ENCODE assay signal across 9 cellular contexts in the genomic region with DNA sequence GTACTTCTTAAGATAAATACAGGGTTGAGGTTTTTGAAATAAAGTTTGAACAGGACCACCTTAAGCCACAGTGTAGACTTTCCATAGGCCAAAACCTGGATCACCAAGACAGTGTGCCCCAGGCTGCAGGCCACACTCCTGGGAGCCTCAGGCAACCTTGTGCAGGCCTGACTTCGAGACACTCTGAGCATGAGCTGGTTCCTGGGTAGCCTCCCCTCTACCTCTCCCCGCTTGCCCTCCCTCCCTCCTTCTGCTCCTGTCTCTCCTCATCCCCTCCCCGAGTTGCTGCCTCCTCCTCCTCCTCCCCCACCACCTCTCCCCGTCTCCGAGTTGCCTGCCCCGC. TPM values are rescaled to one million over a fixed set of nuclear protein-coding genes. Genes with fewer than 3 reads are reported as not detected.
DNase-seq lines count a peak whose midpoint lies in the region; ATAC-seq, FAIRE-seq and TF ChIP-seq lines count a peak whose summit lies in the region.
"Had no signal": no experiment of that assay in that cellular context is flagged by ENCODE, and none has a peak within 500 bp of the region (broad histone marks: within the 10 kb centered on the region; RNA-seq: fewer than 3 reads in every experiment).

No MANE protein-coding gene starts in this region.

- in situ Hi-C loops in K562 (cut with MboI), result no loop called here

- no peak overlapping the region for H3K4me3 ChIP-seq in K562

- peak overlapping the region; percentile 48 for H3K4me3 Mint-ChIP-seq in mesothelial cell of epicardium

- no peak for TF ChIP-seq RAD21 in K562 (CRISPR knock-in tag; conservative IDR thresholded peaks at IDR 0.05 in 1 of 2, IDR thresholded peaks at IDR 0.05 in 1 of 2)

- WGBS in K562 (ENCODE audit: insufficient coverage, low coverage, missing lambda C conversion rate), result 0% methylated on average over 1 of the region's 6 CpGs

- TF ChIP-seq CTCF in K562 (IDR thresholded peaks at IDR 0.05 in 2 of 3, conservative IDR thresholded peaks at IDR 0.05 in 1 of 3; ENCODE audit: insufficient read depth in 2 of 3, low read depth in 1 of 3, low read length in 3 of 3) (no peak), mesothelial cell of epicardium (IDR thresholded peaks at IDR 0.05; ENCODE audit: unreplicated experiment) (no peak)

- intact Hi-C loops in K562 (cut with micrococcal nuclease), result no loop called here

- no peaks in the 10 kb centered on the region for H3K36me3 ChIP-seq in K562 (ENCODE audit: control insufficient read depth, insufficient read depth, low read length)

- no peak for TF ChIP-seq EP300 in K562 (IDR thresholded peaks at IDR 0.05; ENCODE audit: low read length)

- H3K79me2 ChIP-seq in K562 (ENCODE audit: control insufficient read depth, insufficient read depth, low read length), result no peaks in the 10 kb centered on the region

- H3K27ac ChIP-seq in K562 (ENCODE audit: extremely low read depth, low read depth, low read length), result peak overlapping the region; percentile 32; the same call in 2 of the 3 replicates

- H3K27me3 ChIP-seq in K562 (ENCODE audit: control insufficient read depth in 2 of 2, insufficient read depth in 2 of 2, low read length in 2 of 2), result no peaks in the 10 kb centered on the region

- peaks cover 17 to 18% of the 10 kb centered on the region in 2 experiments for H3K4me1 ChIP-seq in K562 (replicated peaks in 1 of 2; ENCODE audit: control insufficient read depth in 2 of 2, insufficient read depth in 2 of 2, low read length in 2 of 2)

- peak overlapping the region in 1 of 2 experiments; percentile 76; a peak in 1 of 4 replicates for H3K9ac ChIP-seq in K562 (ENCODE audit: insufficient read depth in 1 of 2, low read depth in 2 of 2, low read length in 2 of 2)

- peak overlapping the region; percentile 50 for H3K4me2 ChIP-seq in K562 (ENCODE audit: insufficient read depth, low read length)

- DNase-seq in K562 (ENCODE audit: extremely low read depth in 1 of 4, low spot score in 3 of 4) (no peak), mesothelial cell of epicardium (ENCODE audit: low spot score in 2 of 2, unreplicated experiment in 2 of 2) (no peak), NCI-H1417 (lab: John Stamatoyannopoulos, UW) (no peak), NCI-H345 treated with DMSO at 0.1 percent for 48 hours (lab: John Stamatoyannopoulos, UW; ENCODE audit: unreplicated experiment) (no peak), GOT3 (lab: John Stamatoyannopoulos, UW) (no peak), putamen (ENCODE audit: low spot score) (no peak)

- H4K20me1 ChIP-seq in K562 (replicated peaks; ENCODE audit: control insufficient read depth, insufficient read depth, low read length), result no peaks in the 10 kb centered on the region

- no TSS peak for BruUV-seq in K562 (replicated peaks; lab: Mats Ljungman, UMichigan)

- peak overlapping the region; percentile 55 for H3K27ac Mint-ChIP-seq in mesothelial cell of epicardium

- H2AFZ ChIP-seq in K562 (ENCODE audit: low read depth, low read length), result peak overlapping the region; percentile 64

- no peaks in the 10 kb centered on the region for H3K36me3 Mint-ChIP-seq in mesothelial cell of epicardium

- TF ChIP-seq POLR2A in GM18505 (IDR thresholded peaks at IDR 0.05; ENCODE audit: borderline replicate concordance, extremely low read depth, insufficient read depth, insufficient read length) (no peak), K562 (conservative IDR thresholded peaks at IDR 0.05) (no peak)

- POLR2A ChIA-PET in K562 (lab: Yijun Ruan, JAX), result interaction anchor here (0.6 to 1.4 kb wide), 3 partner anchors 19 to 120 kb away, joined by 3 to 5 read pairs (median 4); no protein-coding TSS in a partner anchor

- peak; percentile 69 for FAIRE-seq in K562 (lab: Jason Lieb, UNC)

- ATAC-seq in GM18505 (IDR thresholded peaks at IDR 0.05; ENCODE audit: unreplicated experiment), result peak; percentile 14
- peak; percentile 15 for ATAC-seq in HG03139 (IDR thresholded peaks at IDR 0.05; ENCODE audit: unreplicated experiment)
- peak; percentile 71 for ATAC-seq in K562

- H3K9me3 Mint-ChIP-seq in mesothelial cell of epicardium, result peaks cover 3% of the 10 kb centered on the region

- H3K27me3 Mint-ChIP-seq in mesothelial cell of epicardium (ENCODE audit: low read depth), result no peaks in the 10 kb centered on the region

- no peaks in the 10 kb centered on the region; the same call in 1 of the 2 replicates for H3K9me3 ChIP-seq in K562 (replicated peaks; ENCODE audit: control insufficient read depth, insufficient read depth, low read depth, low read length)

- peaks cover 48% of the 10 kb centered on the region for H3K4me1 Mint-ChIP-seq in mesothelial cell of epicardium

- CTCF ChIA-PET in K562 (lab: Yijun Ruan, JAX; ENCODE audit: low intra/inter-chr PET ratio), result no interaction called here

- H3K9me1 ChIP-seq in K562 (ENCODE audit: control insufficient read depth, insufficient read depth, low read length), result no peaks in the 10 kb centered on the region

TF ChIP-seq in K562, 482 proteins besides CTCF, POLR2A, EP300 and RAD21 (continues in another document):
- no peak for TF ChIP-seq PCBP2 (IDR thresholded peaks at IDR 0.05; ENCODE audit: low read depth, low read length, poor library complexity, severe bottlenecking)
- TF ChIP-seq L3MBTL2 (IDR thresholded peaks at IDR 0.05), result peak; percentile 95
- TF ChIP-seq, protein P1, sequence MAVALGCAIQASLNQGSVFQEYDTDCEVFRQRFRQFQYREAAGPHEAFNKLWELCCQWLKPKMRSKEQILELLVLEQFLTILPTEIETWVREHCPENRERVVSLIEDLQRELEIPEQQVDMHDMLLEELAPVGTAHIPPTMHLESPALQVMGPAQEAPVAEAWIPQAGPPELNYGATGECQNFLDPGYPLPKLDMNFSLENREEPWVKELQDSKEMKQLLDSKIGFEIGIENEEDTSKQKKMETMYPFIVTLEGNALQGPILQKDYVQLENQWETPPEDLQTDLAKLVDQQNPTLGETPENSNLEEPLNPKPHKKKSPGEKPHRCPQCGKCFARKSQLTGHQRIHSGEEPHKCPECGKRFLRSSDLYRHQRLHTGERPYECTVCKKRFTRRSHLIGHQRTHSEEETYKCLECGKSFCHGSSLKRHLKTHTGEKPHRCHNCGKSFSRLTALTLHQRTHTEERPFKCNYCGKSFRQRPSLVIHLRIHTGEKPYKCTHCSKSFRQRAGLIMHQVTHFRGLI (CRISPR knock-in tag; IDR thresholded peaks at IDR 0.05), result no peak
- TF ChIP-seq, protein P2, sequence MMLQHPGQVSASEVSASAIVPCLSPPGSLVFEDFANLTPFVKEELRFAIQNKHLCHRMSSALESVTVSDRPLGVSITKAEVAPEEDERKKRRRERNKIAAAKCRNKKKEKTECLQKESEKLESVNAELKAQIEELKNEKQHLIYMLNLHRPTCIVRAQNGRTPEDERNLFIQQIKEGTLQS (IDR thresholded peaks at IDR 0.05), result 0 out of 2 replicates have a peak, but pooled peaks have one; percentile 34
- TF ChIP-seq, protein P2 (CRISPR knock-in tag; conservative IDR thresholded peaks at IDR 0.05), result no peak
- no peak for TF ChIP-seq FOXJ2 (tag; IDR thresholded peaks at IDR 0.05)
- TF ChIP-seq KAT7 (CRISPR knock-in tag; IDR thresholded peaks at IDR 0.05; ENCODE audit: borderline replicate concordance), result no peak
- no peak for TF ChIP-seq SMARCB1 (IDR thresholded peaks at IDR 0.05; ENCODE audit: insufficient read length, low read depth)

RNA-seq across cellular contexts. Expression of a gene that starts 10.6 kb away (rescaled TPM):
- total RNA-seq in K562 (2011; cell fraction: chromatin; rRNA removed; ENCODE audit: low replicate concordance), result not detected in 2 replicates
- total RNA-seq in K562 (2011; cell fraction: nucleolus; rRNA removed), result not detected in 2 replicates
- not detected in 2 replicates for total RNA-seq in K562 (2011; cell fraction: nucleoplasm; rRNA removed)
- total RNA-seq in K562 (2014; rRNA removed), result not detected in 2 replicates
- total RNA-seq in K562 (2014; rRNA removed; fragmentation: Illumina TruSeq; extraction: Trizol), result not detected in 2 replicates
- not detected in 2 replicates for total RNA-seq in K562 (2015; rRNA removed; fragmentation: Illumina TruSeq; extraction: Trizol)
- total RNA-seq in K562 (2021), result not detected in 2 replicates
- not detected in 2 replicates for polyA plus RNA-seq in K562 (2011; rRNA removed)
- not detected in 2 replicates for polyA plus RNA-seq in K562 (2011; cell fraction: cytosol; rRNA removed)
- not detected in 2 replicates for polyA plus RNA-seq in K562 (2011; cell fraction: nucleus; rRNA removed)
- polyA plus RNA-seq in K562 (2012), result 0.14 and 0.25 TPM in 2 replicates
- not detected in 2 replicates for polyA plus RNA-seq in K562 (2014; fragmentation: Illumina TruSeq; extraction: Trizol)
- not detected for polyA plus RNA-seq in K562 (2014; fragmentation: Nextera tagmentation; extraction: Ambion mirVana)
- polyA plus RNA-seq in K562 (2014; rRNA removed), result not detected in 2 replicates
- polyA minus RNA-seq in K562 (2011; rRNA and poly(A)+ RNA removed), result not detected in 2 replicates
- polyA minus RNA-seq in K562 (2011; cell fraction: cytosol; rRNA and poly(A)+ RNA removed), result not detected in 2 replicates
- polyA minus RNA-seq in K562 (2011; cell fraction: nucleus; rRNA and poly(A)+ RNA removed), result not detected in 2 replicates
- total RNA-seq in mesothelial cell of epicardium, result 0.24 to 0.25 TPM (median 0.25 TPM) in 3 replicates
- total RNA-seq: HT1080 had no signal

RNA-seq across cellular contexts. Expression of a gene that starts 19.9 kb away (rescaled TPM):
- total RNA-seq in K562 (2011; cell fraction: chromatin; rRNA removed; ENCODE audit: low replicate concordance), result 11.9 and 21.7 TPM in 2 replicates
- 4.2 and 6.8 TPM in 2 replicates for total RNA-seq in K562 (2011; cell fraction: nucleolus; rRNA removed)
- total RNA-seq in K562 (2011; cell fraction: nucleoplasm; rRNA removed), result 7.3 and 14.1 TPM in 2 replicates
- 7.1 and 12.1 TPM in 2 replicates for total RNA-seq in K562 (2014; rRNA removed)
- total RNA-seq in K562 (2014; rRNA removed; fragmentation: Illumina TruSeq; extraction: Trizol), result 9.0 and 10.0 TPM in 2 replicates
- total RNA-seq in K562 (2015; rRNA removed; fragmentation: Illumina TruSeq; extraction: Trizol), result 8.3 TPM in 2 replicates
- 14.2 and 15.5 TPM in 2 replicates for total RNA-seq in K562 (2021)
- polyA plus RNA-seq in K562 (2011; rRNA removed), result 5.4 and 5.7 TPM in 2 replicates
- polyA plus RNA-seq in K562 (2011; cell fraction: cytosol; rRNA removed), result 1.9 and 2.8 TPM in 2 replicates
- 11.4 and 11.5 TPM in 2 replicates for polyA plus RNA-seq in K562 (2011; cell fraction: nucleus; rRNA removed)
- polyA plus RNA-seq in K562 (2012), result 3.4 and 3.5 TPM in 2 replicates
- polyA plus RNA-seq in K562 (2014; fragmentation: Illumina TruSeq; extraction: Trizol), result 5.0 and 5.3 TPM in 2 replicates
- polyA plus RNA-seq in K562 (2014; fragmentation: Nextera tagmentation; extraction: Ambion mirVana), result 1 to 10 TPM; 1.2 to 2.6 TPM
- 4.8 and 4.9 TPM in 2 replicates for polyA plus RNA-seq in K562 (2014; rRNA removed)
- polyA minus RNA-seq in K562 (2011; rRNA and poly(A)+ RNA removed), result 15.4 and 22.1 TPM in 2 replicates
- polyA minus RNA-seq in K562 (2011; cell fraction: cytosol; rRNA and poly(A)+ RNA removed), result 8.7 and 10.0 TPM in 2 replicates
- 8.6 and 14.6 TPM in 2 replicates for polyA minus RNA-seq in K562 (2011; cell fraction: nucleus; rRNA and poly(A)+ RNA removed)
- 47.6 to 48.1 TPM (median 47.9 TPM) in 3 replicates for total RNA-seq in mesothelial cell of epicardium

Comparison
In these comparisons a context has a peak if more than half of its experiments do, and no peak if none do; other contexts are left out.
1. ATAC-seq: peak in every context shown above with its lines; median percentile 71 in K562; 15 in HG03139; 14 in GM18505.